ENCODE assay signal across 25 cellular contexts in the genomic region with DNA sequence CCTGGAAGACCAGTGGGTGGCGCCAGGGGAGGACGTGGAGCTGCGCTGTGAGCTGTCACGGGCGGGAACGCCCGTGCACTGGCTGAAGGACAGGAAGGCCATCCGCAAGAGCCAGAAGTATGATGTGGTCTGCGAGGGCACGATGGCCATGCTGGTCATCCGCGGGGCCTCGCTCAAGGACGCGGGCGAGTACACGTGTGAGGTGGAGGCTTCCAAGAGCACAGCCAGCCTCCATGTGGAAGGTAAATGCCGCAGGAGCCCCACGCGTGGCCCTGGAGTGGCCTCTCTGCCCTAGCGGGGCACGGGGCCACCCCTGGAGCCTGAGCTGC.
DNase-seq lines count a peak whose midpoint lies in the region; ATAC-seq, FAIRE-seq and TF ChIP-seq lines count a peak whose summit lies in the region.
"Had no signal": no experiment of that assay in that cellular context is flagged by ENCODE, and none has a peak within 500 bp of the region (broad histone marks: within the 10 kb centered on the region; RNA-seq: fewer than 3 reads in every experiment).

No MANE protein-coding gene starts in this region.

- no peak overlapping the region for H3K4me3 ChIP-seq in right lobe of liver
- no peak overlapping the region for H3K4me3 ChIP-seq in HepG2 (replicated peaks in 1 of 3; ENCODE audit: insufficient read depth in 1 of 3, low read depth in 2 of 3, low read length in 3 of 3)
- no peak overlapping the region for H3K4me3 ChIP-seq in upper lobe of right lung
- no peak overlapping the region for H3K4me3 ChIP-seq in CD4-positive, alpha-beta memory T cell (ENCODE audit: low read length in 2 of 2)
- H3K4me3 ChIP-seq: adrenal gland, BLaER1, esophagus squamous epithelium, HAP-1, hepatocyte, vagina had no signal

- ATAC-seq in right lobe of liver (no peak), HepG2 (no peak), Right ventricle myocardium superior (ENCODE audit: poor library complexity) (no peak), upper lobe of right lung (no peak)
- ATAC-seq: stimulated activated memory B cell treated with anti-CD40 and anti-IgM and Interleukin-4, amounts not matched to agents 10 μg/mL and 1 μg/mL and 100 μg/mL, for 72 hours had no signal

- no peaks in the 10 kb centered on the region for H3K4me1 ChIP-seq in right lobe of liver
- peaks cover 11% of the 10 kb centered on the region; the same call in 1 of the 2 replicates for H3K4me1 ChIP-seq in HepG2 (ENCODE audit: insufficient read depth, low read length)
- H3K4me1 ChIP-seq in upper lobe of right lung: no peaks in the 10 kb centered on the region
- H3K4me1 ChIP-seq in CD4-positive, alpha-beta memory T cell (ENCODE audit: insufficient read depth, low read length): no peaks in the 10 kb centered on the region
- H3K4me1 ChIP-seq: adrenal gland, BLaER1, esophagus squamous epithelium, HAP-1, vagina had no signal

- H3K79me2 ChIP-seq in HepG2 (ENCODE audit: insufficient read depth, low read length): no peaks in the 10 kb centered on the region
- H3K79me2 ChIP-seq: hepatocyte had no signal

- H3K4me3 Mint-ChIP-seq in CD4-positive, alpha-beta memory T cell: no peak overlapping the region
- H3K4me3 Mint-ChIP-seq: brain; stimulated activated memory B cell treated with anti-CD40 and anti-IgM and Interleukin-4, amounts not matched to agents 10 μg/mL and 1 μg/mL and 100 μg/mL, for 72 hours had no signal

- H3K36me3 Mint-ChIP-seq in CD4-positive, alpha-beta memory T cell: peaks cover 7 to 20% of the 10 kb centered on the region in 2 donors

- H3K27me3 ChIP-seq in right lobe of liver: no peaks in the 10 kb centered on the region
- H3K27me3 ChIP-seq in HepG2 (ENCODE audit: control insufficient read depth in 1 of 2, insufficient read depth in 2 of 2, low read length in 2 of 2): peaks cover 6 to 48% of the 10 kb centered on the region in 2 experiments
- no peaks in the 10 kb centered on the region for H3K27me3 ChIP-seq in upper lobe of right lung
- H3K27me3 ChIP-seq in CD4-positive, alpha-beta memory T cell (ENCODE audit: insufficient read depth, low read length): no peaks in the 10 kb centered on the region
- H3K27me3 ChIP-seq: adrenal gland, BLaER1, esophagus squamous epithelium, hepatocyte, neutrophil, vagina had no signal

- H3K27me3 Mint-ChIP-seq in CD4-positive, alpha-beta memory T cell: no peaks in the 10 kb centered on the region
- H3K27me3 Mint-ChIP-seq: brain; stimulated activated memory B cell treated with anti-CD40 and anti-IgM and Interleukin-4, amounts not matched to agents 10 μg/mL and 1 μg/mL and 100 μg/mL, for 72 hours had no signal

- no peak for FAIRE-seq in HepG2 (lab: Jason Lieb, UNC)
- FAIRE-seq: frontal cortex, GM12892, islet of Langerhans had no signal

- no peaks in the 10 kb centered on the region for H3K4me1 Mint-ChIP-seq in CD4-positive, alpha-beta memory T cell
- H3K4me1 Mint-ChIP-seq: brain; stimulated activated memory B cell treated with anti-CD40 and anti-IgM and Interleukin-4, amounts not matched to agents 10 μg/mL and 1 μg/mL and 100 μg/mL, for 72 hours had no signal

- WGBS in right lobe of liver (ENCODE audit: insufficient coverage, low coverage, low lambda C conversion rate, missing lambda C conversion rate): 73% methylated on average over 4 of the region's 22 CpGs
- WGBS in HepG2 (ENCODE audit: low lambda C conversion rate): no CpG with 5 or more reads among the region's 22 CpGs

- no peaks in the 10 kb centered on the region for H4K20me1 ChIP-seq in HepG2 (ENCODE audit: insufficient read depth, low read length)

- no peak overlapping the region for H3K27ac ChIP-seq in right lobe of liver
- no peak overlapping the region for H3K27ac ChIP-seq in HepG2 (ENCODE audit: extremely low read length, insufficient read depth, low read length)
- H3K27ac ChIP-seq in upper lobe of right lung: no peak overlapping the region
- H3K27ac ChIP-seq in CD4-positive, alpha-beta memory T cell (ENCODE audit: low read depth, low read length): no peak overlapping the region
- H3K27ac ChIP-seq: adrenal gland, BLaER1, esophagus squamous epithelium, hepatocyte, neutrophil, vagina, WERI-Rb-1 had no signal

- peak in 2 of 3 donors; percentile 14 to 36 for DNase-seq in right lobe of liver
- DNase-seq in HepG2 (ENCODE audit: low spot score): no peak
- DNase-seq in Right ventricle myocardium superior: peak; percentile 27
- DNase-seq in mesenteric fat pad (ENCODE audit: low spot score): peak; percentile 77
- DNase-seq in upper lobe of right lung: peak; percentile 62
- DNase-seq in OCI-M1 (lab: John Stamatoyannopoulos, UW): no peak
- no peak for DNase-seq in NCI-H2029 (lab: John Stamatoyannopoulos, UW)
- DNase-seq in CD4-positive, alpha-beta memory T cell: no peak
- DNase-seq: esophagus squamous epithelium; NCI-H69; RPMI8226; stimulated activated CD4-positive, alpha-beta T cell treated with anti-CD3 and anti-CD28 coated beads, Interleukin-4, amount 100 ng/mL, for 1 hour; WERI-Rb-1 had no signal

- H3K36me3 ChIP-seq in right lobe of liver (no peaks in the 10 kb centered on the region), HepG2 (replicated peaks in 1 of 2; ENCODE audit: control insufficient read depth in 1 of 2, insufficient read depth in 2 of 2, low read length in 2 of 2) (no peaks in the 10 kb centered on the region), upper lobe of right lung (peaks cover 13% of the 10 kb centered on the region)
- peaks cover 3% of the 10 kb centered on the region for H3K36me3 ChIP-seq in CD4-positive, alpha-beta memory T cell (ENCODE audit: insufficient read depth, low read length)
- H3K36me3 ChIP-seq: adrenal gland, HAP-1, neutrophil, vagina, WERI-Rb-1 had no signal

- no peaks in the 10 kb centered on the region for H3K9me3 Mint-ChIP-seq in CD4-positive, alpha-beta memory T cell
- H3K9me3 Mint-ChIP-seq: activated T-helper 2 cell treated with anti-CD3 and anti-CD28 coated beads, Interferon-gamma antibody, Interleukin-2, Interleukin-4, amounts not matched to agents 10 μg/mL and 5 μg/mL and 100 μg/mL, durations not matched to agents 14 hours and 24 hours and 36 hours; brain; stimulated activated memory B cell treated with anti-CD40 and anti-IgM and Interleukin-4, amounts not matched to agents 10 μg/mL and 1 μg/mL and 100 μg/mL, for 72 hours had no signal

- intact Hi-C loops in right lobe of liver (cut with DNase I) (no loop called here), HepG2 (cut with micrococcal nuclease; ENCODE audit: unreplicated experiment) (no loop called here), Right ventricle myocardium superior (cut with DNase I) (no loop called here), upper lobe of right lung (cut with DNase I) (no loop called here)
- intact Hi-C loops in CD4-positive, alpha-beta memory T cell (cut with micrococcal nuclease): no loop called here

- H3K9me3 ChIP-seq in right lobe of liver (no peaks in the 10 kb centered on the region), HepG2 (ENCODE audit: low read length) (no peaks in the 10 kb centered on the region), upper lobe of right lung (no peaks in the 10 kb centered on the region)
- H3K9me3 ChIP-seq in CD4-positive, alpha-beta memory T cell (ENCODE audit: control insufficient read depth in 1 of 2, low read length in 2 of 2): no peaks in the 10 kb centered on the region
- H3K9me3 ChIP-seq: adrenal gland, BLaER1, esophagus squamous epithelium, HAP-1, neutrophil, vagina had no signal

- no peak overlapping the region for H2AFZ ChIP-seq in HepG2 (ENCODE audit: low read length)
- H2AFZ ChIP-seq: hepatocyte had no signal

- TF ChIP-seq POLR2A in right lobe of liver (IDR thresholded peaks at IDR 0.05): no peak
- no peak for TF ChIP-seq POLR2A in HepG2 (IDR thresholded peaks at IDR 0.05; ENCODE audit: insufficient read depth in 1 of 2, low read depth in 2 of 2, low read length in 2 of 2)

- H3K4me2 ChIP-seq in HepG2 (ENCODE audit: low read depth, low read length): no peak overlapping the region
- H3K4me2 ChIP-seq: BLaER1, hepatocyte had no signal

- TF ChIP-seq RAD21 in HepG2 (CRISPR knock-in tag; IDR thresholded peaks at IDR 0.05): no peak

- no peak for TF ChIP-seq EP300 in HepG2 (IDR thresholded peaks at IDR 0.05; ENCODE audit: low read depth in 2 of 2, low read length in 2 of 2)
- no peak for TF ChIP-seq EP300 in HepG2 (CRISPR knock-in tag; IDR thresholded peaks at IDR 0.05; ENCODE audit: borderline replicate concordance)

- H3K9ac ChIP-seq in HepG2 (ENCODE audit: insufficient read depth, low read depth, low read length): no peak overlapping the region
- H3K9ac ChIP-seq: BLaER1 had no signal

- POLR2A ChIA-PET in HepG2 (lab: Yijun Ruan, JAX): no interaction called here
- POLR2A ChIA-PET in CD4-positive, alpha-beta memory T cell (lab: Charles Lee; ENCODE audit: partially characterized antibody): no interaction called here

- TF ChIP-seq CTCF in right lobe of liver (IDR thresholded peaks at IDR 0.05) (no peak), HepG2 (CRISPR knock-in tag; IDR thresholded peaks at IDR 0.05) (no peak), upper lobe of right lung (IDR thresholded peaks at IDR 0.05) (no peak)

- H3K27ac Mint-ChIP-seq in CD4-positive, alpha-beta memory T cell: no peak overlapping the region
- H3K27ac Mint-ChIP-seq: activated T-helper 2 cell treated with anti-CD3 and anti-CD28 coated beads, Interferon-gamma antibody, Interleukin-2, Interleukin-4, amounts not matched to agents 10 μg/mL and 5 μg/mL and 100 μg/mL, durations not matched to agents 14 hours and 24 hours and 36 hours; brain; stimulated activated memory B cell treated with anti-CD40 and anti-IgM and Interleukin-4, amounts not matched to agents 10 μg/mL and 1 μg/mL and 100 μg/mL, for 72 hours had no signal

- in situ Hi-C loops in HepG2 (cut with HindIII; ENCODE audit: extremely low pct_ligation_motif_present, low pct_unique_long_range_greater_than_20kb): no loop called here

- BruUV-seq in HepG2 (replicated peaks; lab: Mats Ljungman, UMichigan): no TSS peak

- CTCF ChIA-PET in HepG2 (lab: Yijun Ruan, JAX; ENCODE audit: low intra/inter-chr PET ratio, low total read pairs): no interaction called here
- CTCF ChIA-PET in CD4-positive, alpha-beta memory T cell (lab: Charles Lee; ENCODE audit: partially characterized antibody): no interaction called here

TF ChIP-seq in HepG2, 621 proteins besides CTCF, POLR2A, EP300 and RAD21 (continues in another document):
- TF ChIP-seq MEIS2 (CRISPR knock-in tag; IDR thresholded peaks at IDR 0.05) (no peak), SUZ12 (IDR thresholded peaks at IDR 0.05; ENCODE audit: low read depth, low read length) (no peak)
- TF ChIP-seq, protein P1, sequence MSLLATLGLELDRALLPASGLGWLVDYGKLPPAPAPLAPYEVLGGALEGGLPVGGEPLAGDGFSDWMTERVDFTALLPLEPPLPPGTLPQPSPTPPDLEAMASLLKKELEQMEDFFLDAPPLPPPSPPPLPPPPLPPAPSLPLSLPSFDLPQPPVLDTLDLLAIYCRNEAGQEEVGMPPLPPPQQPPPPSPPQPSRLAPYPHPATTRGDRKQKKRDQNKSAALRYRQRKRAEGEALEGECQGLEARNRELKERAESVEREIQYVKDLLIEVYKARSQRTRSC (CRISPR knock-in tag; IDR thresholded peaks at IDR 0.05; ENCODE audit: low read depth): no peak

Comparison
In these comparisons a context has a peak if more than half of its experiments do, and no peak if none do; other contexts are left out.
1. DNase-seq: peak in right lobe of liver (2 of 3), Right ventricle myocardium superior (single experiment), mesenteric fat pad (single experiment) and upper lobe of right lung (single experiment); none in HepG2 (single experiment), OCI-M1 (single experiment), NCI-H2029 (single experiment) and CD4-positive, alpha-beta memory T cell (0 of 5).